Comparison of ENCODE assay signal across 16 cellular contexts in the genomic region with DNA sequence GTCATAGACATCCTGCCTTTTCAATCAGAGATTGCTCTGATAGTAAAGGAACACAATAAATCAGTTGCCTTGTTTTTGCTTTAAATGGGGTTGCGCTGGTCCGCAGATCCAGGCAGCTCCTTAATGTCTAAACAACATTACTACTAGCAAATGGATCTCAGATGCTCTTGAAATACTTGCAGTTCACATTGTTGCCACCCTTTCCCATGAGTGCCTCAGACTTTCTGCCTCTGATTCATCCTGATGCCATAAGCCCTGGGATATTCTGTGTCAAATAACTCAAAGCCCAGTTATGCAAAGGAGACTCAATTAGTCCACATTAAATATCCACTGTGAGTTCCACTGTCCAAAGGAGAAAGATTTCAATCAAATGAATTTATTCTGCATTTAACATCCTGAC.
DNase-seq lines count a peak whose midpoint lies in the region; ATAC-seq and TF ChIP-seq lines count a peak whose summit lies in the region.
"Had no signal": no experiment of that assay in that cellular context is flagged by ENCODE, and none has a peak within 500 bp of the region (broad histone marks: within the 10 kb centered on the region; RNA-seq: fewer than 3 reads in every experiment).

No MANE protein-coding gene starts in this region.

- no peak overlapping the region for H4K8ac ChIP-seq in mesenchymal stem cell (ENCODE audit: low read length)

- H3K4me2 ChIP-seq in BLaER1 (peak overlapping the region; percentile 67), mammary epithelial cell (ENCODE audit: insufficient read depth, low read depth, low read length) (no peak overlapping the region), mesenchymal stem cell (ENCODE audit: low read length, poor library complexity, severe bottlenecking) (no peak overlapping the region)

- H2AFZ ChIP-seq in mammary epithelial cell (ENCODE audit: low read depth, low read length) = no peak overlapping the region
- H2AFZ ChIP-seq in mesenchymal stem cell (ENCODE audit: low read depth, low read length) = no peak overlapping the region

- no peak overlapping the region for H2BK120ac ChIP-seq in mesenchymal stem cell (ENCODE audit: low read depth, low read length)

- intact Hi-C loops in mammary epithelial cell (cut with micrococcal nuclease) = no loop called here

- H3K9me3 ChIP-seq in BLaER1 (no peaks in the 10 kb centered on the region), mammary epithelial cell (replicated peaks; ENCODE audit: insufficient read depth, low read length) (no peaks in the 10 kb centered on the region), mesenchymal stem cell (ENCODE audit: control insufficient read depth, low read length) (no peaks in the 10 kb centered on the region)
- H3K9me3 ChIP-seq: psoas muscle had no signal

- no peak overlapping the region for H3K4me3 Mint-ChIP-seq in nephron progenitor cell
- H3K4me3 Mint-ChIP-seq: CD14-positive monocyte had no signal

- no peak overlapping the region for H3K4me3 ChIP-seq in BLaER1
- no peak overlapping the region for H3K4me3 ChIP-seq in mammary epithelial cell (replicated peaks in 1 of 3; ENCODE audit: insufficient read depth in 1 of 3, low read depth in 2 of 3, low read length in 3 of 3)
- H3K4me3 ChIP-seq in mesenchymal stem cell (ENCODE audit: insufficient read depth in 1 of 2, low read depth in 1 of 2, low read length in 2 of 2) = no peak overlapping the region
- H3K4me3 ChIP-seq: K562, psoas muscle had no signal

- CTCF ChIA-PET in mammary epithelial cell (lab: Charles Lee; ENCODE audit: low non-redundant PET) = no interaction called here

- H4K20me1 ChIP-seq in BLaER1 (no peaks in the 10 kb centered on the region), mammary epithelial cell (ENCODE audit: insufficient read depth, low read length) (no peaks in the 10 kb centered on the region)

- DNase-seq in HS-5 (ENCODE audit: low read depth) (peak; percentile 36), mammary epithelial cell (peak; percentile 57), mesenchymal stem cell (peak; percentile 30), nephron progenitor cell (no peak), NCI-H2196 (lab: John Stamatoyannopoulos, UW; ENCODE audit: unreplicated experiment) (no peak), KG1 (lab: John Stamatoyannopoulos, UW) (no peak)
- DNase-seq: GF-D8, GOT3, head of caudate nucleus, left cardiac atrium, NCI-H345, psoas muscle had no signal

- dilution Hi-C loops in mammary epithelial cell (cut with HindIII; ENCODE audit: low sequenced_read_pairs) = no loop called here

- H3K79me2 ChIP-seq in mammary epithelial cell (ENCODE audit: insufficient read depth, low read length) = no peaks in the 10 kb centered on the region

- no peak overlapping the region for H4K91ac ChIP-seq in mesenchymal stem cell (ENCODE audit: low read length)

- H2BK5ac ChIP-seq in mesenchymal stem cell (ENCODE audit: low read depth, low read length, poor library complexity, severe bottlenecking) = no peak overlapping the region

- no peak overlapping the region for H3K4ac ChIP-seq in mesenchymal stem cell (ENCODE audit: low read depth in 1 of 2, low read length in 2 of 2)

- H3K9me3 Mint-ChIP-seq in nephron progenitor cell = peaks cover 23% of the 10 kb centered on the region

- no peak overlapping the region for H3K14ac ChIP-seq in mesenchymal stem cell (ENCODE audit: low read length in 2 of 2)

- H3K27me3 Mint-ChIP-seq in nephron progenitor cell (ENCODE audit: low read depth, poor library complexity) = no peaks in the 10 kb centered on the region

- H3K4me1 ChIP-seq in BLaER1 (peaks cover 53% of the 10 kb centered on the region), mammary epithelial cell (ENCODE audit: insufficient read depth, low read length) (no peaks in the 10 kb centered on the region), mesenchymal stem cell (ENCODE audit: control insufficient read depth, insufficient read depth, low read depth, low read length) (peaks cover 6% of the 10 kb centered on the region)
- H3K4me1 ChIP-seq: psoas muscle had no signal

- TF ChIP-seq CTCF in mammary epithelial cell (conservative IDR thresholded peaks at IDR 0.05 in 1 of 2, IDR thresholded peaks at IDR 0.05 in 1 of 2; ENCODE audit: extremely low read depth in 1 of 2, insufficient read depth in 1 of 2, low read depth in 1 of 2, low read length in 2 of 2) = peak; percentile 15 to 30
- no peak for TF ChIP-seq CTCF in nephron progenitor cell (IDR thresholded peaks at IDR 0.05)

- BruUV-seq in mammary epithelial cell (replicated peaks; lab: Mats Ljungman, UMichigan) = no TSS peak

- no peak overlapping the region for H2AK5ac ChIP-seq in mesenchymal stem cell (ENCODE audit: low read length, severe bottlenecking)

- in situ Hi-C loops in mammary epithelial cell (cut with MboI; ENCODE audit: low sequenced_read_pairs in 2 of 2) = no loop called here

- no peak overlapping the region for H2BK12ac ChIP-seq in mesenchymal stem cell (ENCODE audit: low read length in 2 of 2)

- H3K79me1 ChIP-seq in mesenchymal stem cell (replicated peaks; ENCODE audit: low read length, poor library complexity, severe bottlenecking) = no peaks in the 10 kb centered on the region

- no peak for ATAC-seq in GM18858 (IDR thresholded peaks at IDR 0.05; ENCODE audit: unreplicated experiment)
- ATAC-seq: K562, left cardiac atrium, psoas muscle had no signal

- H3K27me3 ChIP-seq in BLaER1 (no peaks in the 10 kb centered on the region), mammary epithelial cell (ENCODE audit: insufficient read depth, low read length) (no peaks in the 10 kb centered on the region), mesenchymal stem cell (ENCODE audit: control insufficient read depth in 1 of 2, insufficient read depth in 1 of 2, low read length in 2 of 2) (no peaks in the 10 kb centered on the region)

- H3K27ac ChIP-seq in BLaER1 (no peak overlapping the region), mammary epithelial cell (ENCODE audit: insufficient read depth, low read depth, low read length) (no peak overlapping the region), mesenchymal stem cell (ENCODE audit: low read length, poor library complexity, severe bottlenecking) (peak overlapping the region; percentile 19)
- H3K27ac ChIP-seq: psoas muscle had no signal

- H3K23ac ChIP-seq in mesenchymal stem cell (ENCODE audit: low read length in 2 of 2) = no peak overlapping the region

- H2BK15ac ChIP-seq in mesenchymal stem cell (ENCODE audit: low read depth, poor library complexity, severe bottlenecking) = no peak overlapping the region

- WGBS in mammary epithelial cell (ENCODE audit: low coverage, missing lambda C conversion rate) = 100% methylated on average over 2 of the region's 2 CpGs
- WGBS in mesenchymal stem cell = 76% methylated on average over 2 of the region's 2 CpGs

- H3K36me3 ChIP-seq in BLaER1 = no peaks in the 10 kb centered on the region
- H3K36me3 ChIP-seq in mammary epithelial cell (ENCODE audit: insufficient read depth, low read length) = no peaks in the 10 kb centered on the region
- H3K36me3 ChIP-seq in mesenchymal stem cell (ENCODE audit: control insufficient read depth in 1 of 2, insufficient read depth in 2 of 2, low read depth in 1 of 2, low read length in 2 of 2) = no peaks in the 10 kb centered on the region

- H3K18ac ChIP-seq in mesenchymal stem cell (ENCODE audit: low read depth in 1 of 2, low read length in 2 of 2) = no peak overlapping the region

- H3K4me1 Mint-ChIP-seq in nephron progenitor cell = peaks cover 11% of the 10 kb centered on the region
- H3K4me1 Mint-ChIP-seq: CD14-positive monocyte had no signal

- H3K9ac ChIP-seq in BLaER1 (no peak overlapping the region), mammary epithelial cell (ENCODE audit: insufficient read depth, low read length) (no peak overlapping the region), mesenchymal stem cell (ENCODE audit: low read length) (no peak overlapping the region)

- H3K36me3 Mint-ChIP-seq in nephron progenitor cell (ENCODE audit: low read depth) = peaks cover 45% of the 10 kb centered on the region
- H3K36me3 Mint-ChIP-seq: CD14-positive monocyte had no signal

- H3K27ac Mint-ChIP-seq in nephron progenitor cell = no peak overlapping the region
- H3K27ac Mint-ChIP-seq: CD14-positive monocyte had no signal

Comparison
In these comparisons a context has a peak if more than half of its experiments do, and no peak if none do; other contexts are left out.
1. DNase-seq: peak in HS-5 (single experiment), mammary epithelial cell (single experiment) and mesenchymal stem cell (single experiment); none in nephron progenitor cell (single experiment), NCI-H2196 (single experiment) and KG1 (single experiment).